8 cellular contexts compared by ENCODE assay signal in genomic region chr1:36160949-36161485, GRCh38. TPM values are rescaled to one million over a fixed set of nuclear protein-coding genes. Genes with fewer than 3 reads are reported as not detected.
A peak's percentile ranks its signal among the peaks of the same experiment; 100 is the strongest.
DNase-seq lines count a peak whose midpoint lies in the region; ATAC-seq and TF ChIP-seq lines count a peak whose summit lies in the region.

No MANE protein-coding gene starts in this region.

- H3K36me3 ChIP-seq in HAP-1 (replicated peaks) (peaks cover 16% of the 10 kb centered on the region), left ventricle myocardium inferior (peaks cover 5% of the 10 kb centered on the region)

- DNase-seq in HAP-1 (ENCODE audit: low spot score in 2 of 2) (peak; percentile 23 to 69), SKM-1 (lab: John Stamatoyannopoulos, UW; ENCODE audit: unreplicated experiment) (peak; percentile 66), left ventricle myocardium inferior (peak; percentile 66), progenitor cell of endocrine pancreas (ENCODE audit: low spot score, unreplicated experiment) (no peak), cerebellum (ENCODE audit: low spot score) (no peak)

- H3K27me3 ChIP-seq in HAP-1 (ENCODE audit: low read depth): no peaks in the 10 kb centered on the region
- no peaks in the 10 kb centered on the region for H3K27me3 ChIP-seq in left ventricle myocardium inferior (ENCODE audit: low read depth)

- no peak for ATAC-seq in HG03460 (IDR thresholded peaks at IDR 0.05; ENCODE audit: unreplicated experiment)

- H3K4me3 ChIP-seq in HAP-1: peak overlapping the region; percentile 29
- peak overlapping the region; percentile 100 for H3K4me3 ChIP-seq in left ventricle myocardium inferior

- H3K4me3 Mint-ChIP-seq in progenitor cell of endocrine pancreas (ENCODE audit: low read depth): peak overlapping the region; percentile 58

- H3K4me1 ChIP-seq in HAP-1 (peaks cover 26% of the 10 kb centered on the region), left ventricle myocardium inferior (peaks cover 98% of the 10 kb centered on the region)

- in situ Hi-C loops in HAP-1 (cut with MboI; ENCODE audit: low sequenced_read_pairs): no loop called here

- peak overlapping the region; percentile 84 for H3K27ac ChIP-seq in C4-2B
- H3K27ac ChIP-seq in adipose tissue (ENCODE audit: low read depth, low read length): peak overlapping the region; percentile 88
- peak overlapping the region; percentile 100 for H3K27ac ChIP-seq in left ventricle myocardium inferior (replicated peaks)

- peaks cover 6% of the 10 kb centered on the region for H3K36me3 Mint-ChIP-seq in progenitor cell of endocrine pancreas (ENCODE audit: insufficient read depth)

- H3K9me3 ChIP-seq in HAP-1 (no peaks in the 10 kb centered on the region), left ventricle myocardium inferior (replicated peaks) (no peaks in the 10 kb centered on the region)

- WGBS in adipose tissue, 3 donors: 3 to 36% (median 7%) methylated on average over 12 of the region's 12 CpGs

- peaks cover 35% of the 10 kb centered on the region for H3K4me1 Mint-ChIP-seq in progenitor cell of endocrine pancreas (ENCODE audit: low read depth)

- TF ChIP-seq CTCF in C4-2B (conservative IDR thresholded peaks at IDR 0.05) (no peak; the same call in 1 of the 2 replicates), left ventricle myocardium inferior (IDR thresholded peaks at IDR 0.05; ENCODE audit: borderline replicate concordance) (peak; percentile 45), progenitor cell of endocrine pancreas (IDR thresholded peaks at IDR 0.05; ENCODE audit: unreplicated experiment) (peak; percentile 42)

- intact Hi-C loops in left ventricle myocardium inferior (cut with micrococcal nuclease): no loop called here

- no peaks in the 10 kb centered on the region for H3K9me3 Mint-ChIP-seq in progenitor cell of endocrine pancreas (ENCODE audit: low read depth)

- peak overlapping the region; percentile 38 for H3K27ac Mint-ChIP-seq in progenitor cell of endocrine pancreas

- H3K27me3 Mint-ChIP-seq in progenitor cell of endocrine pancreas: no peaks in the 10 kb centered on the region

RNA-seq across cellular contexts. Expression of gene MAP7D1, which starts 5.1 kb away (rescaled TPM):
- polyA plus RNA-seq in adipose tissue: 100 to 1,000 TPM in 1 of 3 donors, 10 to 100 TPM in 2; 19.9 to 215 (median 92.7) TPM
- total RNA-seq in left ventricle myocardium inferior (363 TPM), progenitor cell of endocrine pancreas (98.0 and 109 TPM in 2 replicates), cerebellum (47.5 TPM)

RNA-seq across cellular contexts. Expression of gene TRAPPC3, which starts 11.7 kb away (rescaled TPM):
- polyA plus RNA-seq in adipose tissue: 10 to 100 TPM; 37.1 to 69.2 (median 58.5) TPM
- total RNA-seq in left ventricle myocardium inferior: 54.6 TPM
- total RNA-seq in progenitor cell of endocrine pancreas: 61.0 and 63.6 TPM in 2 replicates
- 33.7 TPM for total RNA-seq in cerebellum

RNA-seq across cellular contexts. Expression of gene COL8A2, which starts 36.0 kb away (rescaled TPM):
- 1 to 10 TPM in 1 of 3 donors, under 1 TPM in 2; 0.18 to 1.2 (median 0.83) TPM for polyA plus RNA-seq in adipose tissue
- total RNA-seq in left ventricle myocardium inferior (1.2 TPM), progenitor cell of endocrine pancreas (0.10 and 0.18 TPM in 2 replicates), cerebellum (1.2 TPM)

Comparison
In these comparisons a context has a peak if more than half of its experiments do, and no peak if none do; other contexts are left out.
1. DNase-seq: peak in HAP-1 (2 of 2), SKM-1 (single experiment) and left ventricle myocardium inferior (single experiment); none in progenitor cell of endocrine pancreas (single experiment) and cerebellum (single experiment).
2. Peak in every context shown above with its lines, with median percentiles within 50 percentile points of each other: H3K27ac ChIP-seq.